In genomic region chr15:28456476-28457395, GRCh38 we compare ENCODE assay signal across 14 cellular contexts.
DNase-seq lines count a peak whose midpoint lies in the region; ATAC-seq, FAIRE-seq and TF ChIP-seq lines count a peak whose summit lies in the region.
"Had no signal": no experiment of that assay in that cellular context is flagged by ENCODE, and none has a peak within 500 bp of the region (broad histone marks: within the 10 kb centered on the region; RNA-seq: fewer than 3 reads in every experiment).

No MANE protein-coding gene starts in this region.

- H3K36me3 ChIP-seq in kidney (ENCODE audit: control insufficient read depth in 1 of 2, insufficient read depth in 2 of 2, low read length in 2 of 2), result no peaks in the 10 kb centered on the region

- peak; percentile 0 for DNase-seq in activated CD4-positive, alpha-beta T cell treated with anti-CD3 and anti-CD28 coated beads, Interleukin-2, amount 50 U/mL, for 1 hour
- DNase-seq in activated CD4-positive, alpha-beta T cell treated with anti-CD3 and anti-CD28 coated beads, Interleukin-2, amount 50 U/mL, for 48 hours, result no peak
- DNase-seq in activated T-helper 9 cell treated with anti-CD3 and anti-CD28 coated beads, Interleukin-2, amount 50 U/mL, for 16 hours (ENCODE audit: low read depth), result peak; percentile 0
- peak; percentile 84 for DNase-seq in kidney
- peak; percentile 0 for DNase-seq in superior temporal gyrus (ENCODE audit: extremely low spot score)
- no peak for DNase-seq in DMS153 treated with DMSO at 0.1 percent for 48 hours (lab: John Stamatoyannopoulos, UW; ENCODE audit: unreplicated experiment)
- DNase-seq: activated CD8-positive, alpha-beta memory T cell treated with anti-CD3 and anti-CD28 coated beads, Interleukin-2, amount 50 U/mL, for 4 hours; amygdala; dermis blood vessel endothelial cell; GF-D8; NCI-H1930 had no signal

- H3K9me3 ChIP-seq in kidney (ENCODE audit: control insufficient read depth in 1 of 2, low read length in 2 of 2), result no peaks in the 10 kb centered on the region

- no peak overlapping the region for H3K9ac ChIP-seq in kidney (ENCODE audit: low read length in 2 of 2)

- no peak overlapping the region for H3K4me3 ChIP-seq in kidney (ENCODE audit: low read length in 2 of 2)

- intact Hi-C loops in kidney (cut with DNase I), result no loop called here

- no peak for FAIRE-seq in kidney (lab: Jason Lieb, UNC)
- FAIRE-seq: A204.1 had no signal

- TF ChIP-seq POLR2A in GM18505 (IDR thresholded peaks at IDR 0.05; ENCODE audit: borderline replicate concordance, extremely low read depth, insufficient read depth, insufficient read length), result no peak

- no peaks in the 10 kb centered on the region for H3K4me1 ChIP-seq in kidney (ENCODE audit: control insufficient read depth in 1 of 2, insufficient read depth in 1 of 2, low read depth in 1 of 2, low read length in 2 of 2)

- TF ChIP-seq CTCF in kidney (IDR thresholded peaks at IDR 0.05; ENCODE audit: borderline replicate concordance, extremely low read depth, insufficient read depth), result no peak

- H3K27ac ChIP-seq in kidney (ENCODE audit: low read depth in 2 of 2, low read length in 2 of 2), result no peak overlapping the region

- ATAC-seq in GM18505 (IDR thresholded peaks at IDR 0.05; ENCODE audit: unreplicated experiment) (no peak), GM18867 (IDR thresholded peaks at IDR 0.05; ENCODE audit: unreplicated experiment) (no peak)

Comparison
In these comparisons a context has a peak if more than half of its experiments do, and no peak if none do; other contexts are left out.
1. DNase-seq: peak in activated CD4-positive, alpha-beta T cell treated with anti-CD3 and anti-CD28 coated beads, Interleukin-2, amount 50 U/mL, for 1 hour (single experiment), activated T-helper 9 cell treated with anti-CD3 and anti-CD28 coated beads, Interleukin-2, amount 50 U/mL, for 16 hours (single experiment), kidney (single experiment) and superior temporal gyrus (single experiment); none in activated CD4-positive, alpha-beta T cell treated with anti-CD3 and anti-CD28 coated beads, Interleukin-2, amount 50 U/mL, for 48 hours (0 of 2) and DMS153 treated with DMSO at 0.1 percent for 48 hours (single experiment).